ENCODE assay signal across 8 cellular contexts in genomic region chr13:24923305-24923640, GRCh38.
DNase-seq lines count a peak whose midpoint lies in the region; ATAC-seq and TF ChIP-seq lines count a peak whose summit lies in the region.

No MANE protein-coding gene starts in this region.

- H3K4me3 ChIP-seq in WERI-Rb-1 (ENCODE audit: low read depth, low read length) (peak overlapping the region; percentile 84), fibroblast of villous mesenchyme (ENCODE audit: low read depth, low read length) (peak overlapping the region; percentile 64)

- DNase-seq in DMS53 treated with DMSO at 0.1 percent for 48 hours (lab: John Stamatoyannopoulos, UW; ENCODE audit: unreplicated experiment) (peak; percentile 71), DMS53 (lab: John Stamatoyannopoulos, UW) (no peak), WERI-Rb-1 (no peak), fibroblast of villous mesenchyme (ENCODE audit: low read depth) (peak; percentile 86), omental fat pad (ENCODE audit: low spot score) (no peak), nucleus accumbens (lab: John Stamatoyannopoulos, UW) (no peak)

- TF ChIP-seq CTCF in WERI-Rb-1 (IDR thresholded peaks at IDR 0.05; ENCODE audit: low read depth, low read length) (no peak), fibroblast of villous mesenchyme (IDR thresholded peaks at IDR 0.05; ENCODE audit: insufficient read depth, low read depth, low read length) (no peak), omental fat pad (IDR thresholded peaks at IDR 0.05) (no peak)

- peaks cover 4% of the 10 kb centered on the region; the same call in 1 of the 2 replicates for H3K36me3 ChIP-seq in WERI-Rb-1

- H3K9me3 ChIP-seq in WERI-Rb-1 (ENCODE audit: severe bottlenecking): no peaks in the 10 kb centered on the region

- H3K27ac ChIP-seq in WERI-Rb-1: peak overlapping the region; percentile 81

- peak; percentile 29 for ATAC-seq in GM19468 (IDR thresholded peaks at IDR 0.05; ENCODE audit: extremely low read depth, unreplicated experiment)
- ATAC-seq in HG03520 (IDR thresholded peaks at IDR 0.05; ENCODE audit: unreplicated experiment): peak; percentile 51
- peak; percentile 67 for ATAC-seq in omental fat pad (ENCODE audit: low FRiP score)

- no peaks in the 10 kb centered on the region for H3K27me3 ChIP-seq in WERI-Rb-1 (ENCODE audit: insufficient read depth, low read depth, severe bottlenecking)

Comparison
In these comparisons a context has a peak if more than half of its experiments do, and no peak if none do; other contexts are left out.
1. DNase-seq: peak in DMS53 treated with DMSO at 0.1 percent for 48 hours (single experiment) and fibroblast of villous mesenchyme (single experiment); none in DMS53 (single experiment), WERI-Rb-1 (single experiment), omental fat pad (single experiment) and nucleus accumbens (0 of 56).
2. Peak in every context shown above with its lines, with median percentiles within 50 percentile points of each other: ATAC-seq.